Comparison of ENCODE assay signal across 11 cellular contexts in the genomic region with DNA sequence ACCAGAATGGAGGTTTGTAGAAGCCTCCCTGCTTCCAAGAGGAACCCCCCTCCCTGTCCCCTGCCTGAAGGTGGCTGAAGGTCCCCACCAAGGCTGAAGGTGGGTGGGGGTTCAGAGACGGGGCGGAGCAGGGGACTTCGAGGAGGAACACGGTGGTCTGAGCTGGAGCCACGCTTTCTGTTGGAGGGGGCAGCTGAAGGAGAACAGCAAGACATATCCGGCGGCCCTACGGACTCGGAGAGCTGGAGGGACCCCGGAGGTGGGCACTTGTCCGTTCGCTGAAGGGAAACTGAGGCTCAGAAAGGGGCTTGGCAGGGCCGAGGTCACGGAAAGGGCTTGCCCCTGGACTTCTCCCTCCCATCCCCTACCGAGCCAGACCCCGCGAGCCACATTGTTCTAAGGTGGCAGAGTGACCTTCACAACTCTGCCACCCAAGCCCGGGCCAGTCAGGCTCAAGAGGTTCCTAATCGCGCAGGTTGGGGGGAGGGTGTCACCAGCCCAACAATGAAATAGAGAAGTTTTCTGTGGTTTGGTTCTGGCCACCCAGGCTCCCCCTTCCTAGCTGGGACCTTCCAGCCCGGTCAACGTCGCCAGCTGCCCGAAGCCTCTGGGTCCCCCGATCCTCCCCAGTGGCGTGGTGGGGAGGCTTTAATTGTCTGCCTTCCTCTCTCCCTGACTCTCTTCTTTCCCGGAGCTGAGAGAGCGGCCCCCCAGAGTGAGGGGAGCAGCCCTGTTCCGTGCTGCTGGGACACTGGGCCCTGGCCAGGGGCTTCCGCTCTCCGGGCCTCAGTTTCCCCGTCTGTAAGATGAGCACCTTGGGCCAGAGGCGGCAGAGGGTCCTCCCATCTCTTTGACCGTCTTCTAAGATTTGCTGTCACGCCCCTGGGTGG. TPM values are rescaled to one million over a fixed set of nuclear protein-coding genes. Genes with fewer than 3 reads are reported as not detected.
DNase-seq lines count a peak whose midpoint lies in the region; ATAC-seq, FAIRE-seq and TF ChIP-seq lines count a peak whose summit lies in the region.
"Had no signal": no experiment of that assay in that cellular context is flagged by ENCODE, and none has a peak within 500 bp of the region (broad histone marks: within the 10 kb centered on the region; RNA-seq: fewer than 3 reads in every experiment).

No MANE protein-coding gene starts in this region.

- no peaks in the 10 kb centered on the region for H3K79me2 ChIP-seq in K562 (ENCODE audit: control insufficient read depth, insufficient read depth, low read length)
- H3K79me2 ChIP-seq in osteoblast (ENCODE audit: insufficient read depth, low read length): no peaks in the 10 kb centered on the region

- no peaks in the 10 kb centered on the region for H3K9me1 ChIP-seq in K562 (ENCODE audit: control insufficient read depth, insufficient read depth, low read length)

- TF ChIP-seq CTCF in K562 (IDR thresholded peaks at IDR 0.05 in 2 of 3, conservative IDR thresholded peaks at IDR 0.05 in 1 of 3; ENCODE audit: insufficient read depth in 2 of 3, low read depth in 1 of 3, low read length in 3 of 3) (no peak), osteoblast (IDR thresholded peaks at IDR 0.05; ENCODE audit: extremely low read depth, low read depth, low read length) (no peak)

- TF ChIP-seq POLR2A in K562 (conservative IDR thresholded peaks at IDR 0.05): no peak

- no peak for FAIRE-seq in K562 (lab: Jason Lieb, UNC)

- peaks cover 41% of the 10 kb centered on the region for H3K4me1 ChIP-seq in HUES6 (ENCODE audit: control insufficient read depth, insufficient read depth, low read length)
- peaks cover 61 to 79% of the 10 kb centered on the region in 2 experiments for H3K4me1 ChIP-seq in K562 (replicated peaks in 1 of 2; ENCODE audit: control insufficient read depth in 2 of 2, insufficient read depth in 2 of 2, low read length in 2 of 2)
- peaks cover 6% of the 10 kb centered on the region for H3K4me1 ChIP-seq in osteoblast (ENCODE audit: insufficient read depth, low read length)

- ATAC-seq in K562 (no peak), GM19035 (IDR thresholded peaks at IDR 0.05; ENCODE audit: unreplicated experiment) (no peak), GM18867 (IDR thresholded peaks at IDR 0.05; ENCODE audit: unreplicated experiment) (no peak)
- ATAC-seq: left colon had no signal

- BruUV-seq in K562 (replicated peaks; lab: Mats Ljungman, UMichigan): no TSS peak

- POLR2A ChIA-PET in K562 (lab: Yijun Ruan, JAX): interaction anchor here (0.6 kb wide), 1 partner anchor 92 kb away, joined by 3 read pairs; no protein-coding TSS in a partner anchor

- DNase-seq in NCI-H524 (lab: John Stamatoyannopoulos, UW) (peak; percentile 45 to 47), NCI-H524 treated with DMSO at 0.1 percent for 48 hours (lab: John Stamatoyannopoulos, UW) (no peak), K562 (ENCODE audit: extremely low read depth in 1 of 4, low spot score in 3 of 4) (peak in 1 of 4 experiments; percentile 20), osteoblast (ENCODE audit: insufficient read length, low spot score, missing footprints) (peak; percentile 81), hypothalamus (lab: John Stamatoyannopoulos, UW) (no peak)
- DNase-seq: left colon, SJCRH30 had no signal

- in situ Hi-C loops in K562 (cut with MboI): no loop called here

- H3K27ac ChIP-seq in HUES6 (ENCODE audit: low read depth, low read length): no peak overlapping the region; the same call in 1 of the 2 replicates
- no peak overlapping the region for H3K27ac ChIP-seq in K562 (ENCODE audit: extremely low read depth, low read depth, low read length)
- no peak overlapping the region for H3K27ac ChIP-seq in osteoblast (ENCODE audit: low read depth, low read length)
- H3K27ac ChIP-seq: SJCRH30 had no signal

- H2AFZ ChIP-seq in K562 (ENCODE audit: low read depth, low read length) (peak overlapping the region; percentile 84), osteoblast (ENCODE audit: low read length) (no peak overlapping the region)

- CTCF ChIA-PET in K562 (lab: Yijun Ruan, JAX; ENCODE audit: low intra/inter-chr PET ratio): no interaction called here

- H3K9ac ChIP-seq in HUES6 (ENCODE audit: low read length): peak overlapping the region; percentile 58
- H3K9ac ChIP-seq in K562 (ENCODE audit: insufficient read depth in 1 of 2, low read depth in 2 of 2, low read length in 2 of 2): peak overlapping the region; percentile 16 to 77; a peak in 3 of 4 replicates

- no peaks in the 10 kb centered on the region for H4K20me1 ChIP-seq in K562 (replicated peaks; ENCODE audit: control insufficient read depth, insufficient read depth, low read length)
- no peaks in the 10 kb centered on the region for H4K20me1 ChIP-seq in osteoblast (ENCODE audit: insufficient read depth, low read length)

- 10% methylated on average over 31 of the region's 35 CpGs for WGBS in K562 (ENCODE audit: insufficient coverage, low coverage, missing lambda C conversion rate)

- H3K9me3 ChIP-seq in HUES6 (ENCODE audit: control insufficient read depth, insufficient read depth, low read depth, low read length) (no peaks in the 10 kb centered on the region), K562 (replicated peaks; ENCODE audit: control insufficient read depth, insufficient read depth, low read depth, low read length) (no peaks in the 10 kb centered on the region), osteoblast (ENCODE audit: low read depth, low read length) (no peaks in the 10 kb centered on the region)
- H3K9me3 ChIP-seq: SJCRH30 had no signal

- H3K36me3 ChIP-seq in HUES6 (ENCODE audit: control insufficient read depth, insufficient read depth, low read length) (no peaks in the 10 kb centered on the region), K562 (ENCODE audit: control insufficient read depth, insufficient read depth, low read length) (no peaks in the 10 kb centered on the region), osteoblast (ENCODE audit: insufficient read depth, low read length) (no peaks in the 10 kb centered on the region)
- H3K36me3 ChIP-seq: SJCRH30 had no signal

- TF ChIP-seq RAD21 in K562 (CRISPR knock-in tag; conservative IDR thresholded peaks at IDR 0.05 in 1 of 2, IDR thresholded peaks at IDR 0.05 in 1 of 2): no peak

- H3K4me2 ChIP-seq in K562 (ENCODE audit: insufficient read depth, low read length) (peak overlapping the region; percentile 65), osteoblast (ENCODE audit: insufficient read depth, low read length) (no peak overlapping the region)

- H3K4me3 ChIP-seq in HUES6 (ENCODE audit: low read depth, low read length) (peak overlapping the region; percentile 69), K562 (peak overlapping the region; percentile 23; the same call in 1 of the 2 replicates), osteoblast (ENCODE audit: insufficient read depth, low read length) (no peak overlapping the region)
- H3K4me3 ChIP-seq: SJCRH30 had no signal

- intact Hi-C loops in K562 (cut with micrococcal nuclease): no loop called here

- TF ChIP-seq EP300 in K562 (IDR thresholded peaks at IDR 0.05; ENCODE audit: low read length): no peak

- H3K27me3 ChIP-seq in HUES6 (ENCODE audit: control insufficient read depth, insufficient read depth, low read length) (peaks cover 58% of the 10 kb centered on the region), K562 (ENCODE audit: control insufficient read depth in 2 of 2, insufficient read depth in 2 of 2, low read length in 2 of 2) (no peaks in the 10 kb centered on the region), osteoblast (ENCODE audit: insufficient read depth, low read length) (peaks cover 61% of the 10 kb centered on the region)

RNA-seq across cellular contexts. Expression of gene KCNN1, which starts 15.5 kb away (rescaled TPM):
- 1.2 and 3.6 TPM in 2 replicates for total RNA-seq in K562 (2011; cell fraction: chromatin; rRNA removed; ENCODE audit: low replicate concordance)
- total RNA-seq in K562 (2011; cell fraction: nucleolus; rRNA removed): 2.8 TPM in 2 replicates
- 1.5 and 2.7 TPM in 2 replicates for total RNA-seq in K562 (2011; cell fraction: nucleoplasm; rRNA removed)
- total RNA-seq in K562 (2014; rRNA removed) (1.4 and 5.2 TPM in 2 replicates), K562 (2014; rRNA removed; fragmentation: Illumina TruSeq; extraction: Trizol) (0.22 and 0.33 TPM in 2 replicates), K562 (2015; rRNA removed; fragmentation: Illumina TruSeq; extraction: Trizol) (0.72 and 0.98 TPM in 2 replicates), K562 (2021) (4.7 and 6.2 TPM in 2 replicates), osteoblast (under 0.01 TPM in 1 of 2 replicates, not detected in the other)
- polyA plus RNA-seq in K562 (2011; rRNA removed) (1.4 and 2.9 TPM in 2 replicates), K562 (2014; fragmentation: Illumina TruSeq; extraction: Trizol) (0.25 and 1.1 TPM in 2 replicates), K562 (2014; fragmentation: Nextera tagmentation; extraction: Ambion mirVana) (under 1 TPM; 0.01 to 0.04 TPM), K562 (2014; rRNA removed) (1.3 and 3.2 TPM in 2 replicates)
- polyA plus RNA-seq in K562 (2011; cell fraction: cytosol; rRNA removed): 4.5 and 7.9 TPM in 2 replicates
- polyA plus RNA-seq in K562 (2011; cell fraction: nucleus; rRNA removed): 2.2 and 3.5 TPM in 2 replicates
- polyA plus RNA-seq in K562 (2012): 2.7 and 5.0 TPM in 2 replicates
- polyA minus RNA-seq in K562 (2011; rRNA and poly(A)+ RNA removed): 1.2 and 1.5 TPM in 2 replicates
- 3.6 and 4.8 TPM in 2 replicates for polyA minus RNA-seq in K562 (2011; cell fraction: cytosol; rRNA and poly(A)+ RNA removed)
- polyA minus RNA-seq in K562 (2011; cell fraction: nucleus; rRNA and poly(A)+ RNA removed): 2.2 and 2.4 TPM in 2 replicates
- total RNA-seq: SJCRH30, subcutaneous adipose tissue had no signal

RNA-seq across cellular contexts. Expression of gene CCDC124, which starts 18.6 kb away (rescaled TPM):
- total RNA-seq in K562 (2011; cell fraction: chromatin; rRNA removed; ENCODE audit: low replicate concordance): 16.5 and 44.8 TPM in 2 replicates
- total RNA-seq in K562 (2011; cell fraction: nucleolus; rRNA removed): 48.6 and 53.7 TPM in 2 replicates
- total RNA-seq in K562 (2011; cell fraction: nucleoplasm; rRNA removed): 28.2 and 35.4 TPM in 2 replicates
- 150 and 197 TPM in 2 replicates for total RNA-seq in K562 (2014; rRNA removed)
- 4.1 and 5.8 TPM in 2 replicates for total RNA-seq in K562 (2014; rRNA removed; fragmentation: Illumina TruSeq; extraction: Trizol)
- 38.5 and 40.5 TPM in 2 replicates for total RNA-seq in K562 (2015; rRNA removed; fragmentation: Illumina TruSeq; extraction: Trizol)
- 145 and 149 TPM in 2 replicates for total RNA-seq in K562 (2021)
- polyA plus RNA-seq in K562 (2011; rRNA removed): 38.0 and 40.1 TPM in 2 replicates
- polyA plus RNA-seq in K562 (2011; cell fraction: cytosol; rRNA removed): 63.8 and 189 TPM in 2 replicates
- 31.4 and 62.8 TPM in 2 replicates for polyA plus RNA-seq in K562 (2011; cell fraction: nucleus; rRNA removed)
- polyA plus RNA-seq in K562 (2012): 66.3 and 130 TPM in 2 replicates
- polyA plus RNA-seq in K562 (2014; fragmentation: Illumina TruSeq; extraction: Trizol): 28.1 and 97.0 TPM in 2 replicates
- 10 to 100 TPM in 1 of 2 experiments, 1 to 10 TPM in 1; 6.6 to 19.4 TPM for polyA plus RNA-seq in K562 (2014; fragmentation: Nextera tagmentation; extraction: Ambion mirVana)
- 213 and 234 TPM in 2 replicates for polyA plus RNA-seq in K562 (2014; rRNA removed)
- 7.0 and 9.2 TPM in 2 replicates for polyA minus RNA-seq in K562 (2011; rRNA and poly(A)+ RNA removed)
- 24.4 and 37.9 TPM in 2 replicates for polyA minus RNA-seq in K562 (2011; cell fraction: cytosol; rRNA and poly(A)+ RNA removed)
- polyA minus RNA-seq in K562 (2011; cell fraction: nucleus; rRNA and poly(A)+ RNA removed): 10.2 and 13.8 TPM in 2 replicates
- total RNA-seq in osteoblast: 15.9 and 21.5 TPM in 2 replicates

RNA-seq across cellular contexts. Expression of gene ARRDC2, which starts 56.6 kb away (rescaled TPM):
- 23.6 and 51.1 TPM in 2 replicates for total RNA-seq in K562 (2011; cell fraction: chromatin; rRNA removed; ENCODE audit: low replicate concordance)
- total RNA-seq in K562 (2011; cell fraction: nucleolus; rRNA removed): 35.1 and 37.9 TPM in 2 replicates
- 17.8 and 21.5 TPM in 2 replicates for total RNA-seq in K562 (2011; cell fraction: nucleoplasm; rRNA removed)
- total RNA-seq in K562 (2014; rRNA removed): 25.6 and 25.9 TPM in 2 replicates
- 12.2 and 13.1 TPM in 2 replicates for total RNA-seq in K562 (2014; rRNA removed; fragmentation: Illumina TruSeq; extraction: Trizol)
- total RNA-seq in K562 (2015; rRNA removed; fragmentation: Illumina TruSeq; extraction: Trizol): 16.0 and 16.1 TPM in 2 replicates
- total RNA-seq in K562 (2021): 23.3 and 27.4 TPM in 2 replicates
- polyA plus RNA-seq in K562 (2011; rRNA removed): 11.5 and 15.2 TPM in 2 replicates
- polyA plus RNA-seq in K562 (2011; cell fraction: cytosol; rRNA removed): 9.5 and 28.8 TPM in 2 replicates
- polyA plus RNA-seq in K562 (2011; cell fraction: nucleus; rRNA removed): 18.6 and 37.6 TPM in 2 replicates
- polyA plus RNA-seq in K562 (2012): 13.2 and 16.4 TPM in 2 replicates
- 12.7 and 15.6 TPM in 2 replicates for polyA plus RNA-seq in K562 (2014; fragmentation: Illumina TruSeq; extraction: Trizol)
- polyA plus RNA-seq in K562 (2014; fragmentation: Nextera tagmentation; extraction: Ambion mirVana): 1 to 10 TPM; 1.9 to 2.7 TPM
- polyA plus RNA-seq in K562 (2014; rRNA removed): 25.7 and 25.8 TPM in 2 replicates
- polyA minus RNA-seq in K562 (2011; rRNA and poly(A)+ RNA removed): 4.2 and 6.4 TPM in 2 replicates
- polyA minus RNA-seq in K562 (2011; cell fraction: cytosol; rRNA and poly(A)+ RNA removed): 10.2 and 11.2 TPM in 2 replicates
- 10.5 and 11.0 TPM in 2 replicates for polyA minus RNA-seq in K562 (2011; cell fraction: nucleus; rRNA and poly(A)+ RNA removed)
- total RNA-seq in osteoblast: 15.9 and 22.4 TPM in 2 replicates

Comparison
In these comparisons a context has a peak if more than half of its experiments do, and no peak if none do; other contexts are left out.
1. DNase-seq: peak in NCI-H524 (2 of 2) and osteoblast (single experiment); none in NCI-H524 treated with DMSO at 0.1 percent for 48 hours (single experiment) and hypothalamus (0 of 51).